8 cellular contexts compared by ENCODE assay signal in genomic region chr4:17385403-17385802, GRCh38.
DNase-seq lines count a peak whose midpoint lies in the region; ATAC-seq and TF ChIP-seq lines count a peak whose summit lies in the region.

No MANE protein-coding gene starts in this region.

- no peaks in the 10 kb centered on the region for H3K36me3 ChIP-seq in upper lobe of left lung
- H3K36me3 ChIP-seq in psoas muscle (ENCODE audit: insufficient read depth in 1 of 2, low read depth in 1 of 2), result no peaks in the 10 kb centered on the region

- H3K27ac ChIP-seq in upper lobe of left lung (no peak overlapping the region), psoas muscle (no peak overlapping the region)

- H3K9me3 ChIP-seq in upper lobe of left lung, result no peaks in the 10 kb centered on the region
- no peaks in the 10 kb centered on the region for H3K9me3 ChIP-seq in psoas muscle

- intact Hi-C loops in psoas muscle (cut with DNase I), result no loop called here

- TF ChIP-seq CTCF in epithelial cell of proximal tubule (conservative IDR thresholded peaks at IDR 0.05; ENCODE audit: low read depth, low read length), result no peak
- no peak for TF ChIP-seq CTCF in upper lobe of left lung (IDR thresholded peaks at IDR 0.05)
- no peak for TF ChIP-seq CTCF in psoas muscle (IDR thresholded peaks at IDR 0.05)

- DNase-seq in NCI-H1417 (lab: John Stamatoyannopoulos, UW) (peak in 2 of 3 experiments; percentile 5 to 29), NCI-H1417 treated with DMSO at 0.1 percent for 48 hours (lab: John Stamatoyannopoulos, UW) (no peak), MV-4-11 (lab: John Stamatoyannopoulos, UW) (peak; percentile 10), epithelial cell of proximal tubule (ENCODE audit: low read depth) (peak; percentile 18), upper lobe of left lung (peak in 1 of 2 donors; percentile 53), psoas muscle (no peak), NCI-H524 treated with DMSO at 0.1 percent for 48 hours (lab: John Stamatoyannopoulos, UW) (no peak)

- H3K27me3 ChIP-seq in upper lobe of left lung (no peaks in the 10 kb centered on the region), psoas muscle (ENCODE audit: insufficient read depth in 3 of 3, low read length in 2 of 3) (no peaks in the 10 kb centered on the region)

- H3K4me3 ChIP-seq in epithelial cell of proximal tubule (ENCODE audit: low read depth, low read length) (no peak overlapping the region), upper lobe of left lung (no peak overlapping the region), psoas muscle (no peak overlapping the region)

- H3K4me1 ChIP-seq in upper lobe of left lung, result peaks cover 0 to 3% (median 0%) of the 10 kb centered on the region in 4 donors
- H3K4me1 ChIP-seq in psoas muscle, result no peaks in the 10 kb centered on the region

- no peak for TF ChIP-seq EP300 in upper lobe of left lung (IDR thresholded peaks at IDR 0.05)

- ATAC-seq in GM21528 (IDR thresholded peaks at IDR 0.05; ENCODE audit: low FRiP score, unreplicated experiment) (peak; percentile 67), upper lobe of left lung (ENCODE audit: low FRiP score in 2 of 2) (peak; percentile 46 to 61), psoas muscle (no peak)

- no peak for TF ChIP-seq POLR2A in upper lobe of left lung (IDR thresholded peaks at IDR 0.05)

- WGBS in upper lobe of left lung, 2 donors, result 8 to 9% methylated on average over 2 of the region's 2 CpGs
- WGBS in psoas muscle, 3 donors, result 22 to 40% (median 35%) methylated on average over 2 of the region's 2 CpGs

Comparison
In these comparisons a context has a peak if more than half of its experiments do, and no peak if none do; other contexts are left out.
1. DNase-seq: peak in NCI-H1417 (2 of 3), MV-4-11 (single experiment) and epithelial cell of proximal tubule (single experiment); none in NCI-H1417 treated with DMSO at 0.1 percent for 48 hours (single experiment), psoas muscle (0 of 2) and NCI-H524 treated with DMSO at 0.1 percent for 48 hours (single experiment).
2. ATAC-seq: peak in GM21528 (single experiment) and upper lobe of left lung (2 of 2); none in psoas muscle (0 of 4).